12 cellular contexts compared by ENCODE assay signal in genomic region chr1:100955322-100955721, GRCh38. TPM values are rescaled to one million over a fixed set of nuclear protein-coding genes. Genes with fewer than 3 reads are reported as not detected.
A peak's percentile ranks its signal among the peaks of the same experiment; 100 is the strongest.
DNase-seq lines count a peak whose midpoint lies in the region; ATAC-seq, FAIRE-seq and TF ChIP-seq lines count a peak whose summit lies in the region.
"Had no signal": no experiment of that assay in that cellular context is flagged by ENCODE, and none has a peak within 500 bp of the region (broad histone marks: within the 10 kb centered on the region; RNA-seq: fewer than 3 reads in every experiment).

No MANE protein-coding gene starts in this region.

- FAIRE-seq in endothelial cell of umbilical vein (lab: Jason Lieb, UNC) (peak; percentile 56), pancreas (lab: Jason Lieb, UNC) (peak; percentile 23)

- no peaks in the 10 kb centered on the region for H3K9me1 ChIP-seq in endothelial cell of umbilical vein (replicated peaks; ENCODE audit: control insufficient read depth, extremely low read depth, insufficient read depth, low read length)

- no peaks in the 10 kb centered on the region for H4K20me1 ChIP-seq in endothelial cell of umbilical vein (replicated peaks; ENCODE audit: control insufficient read depth, extremely low read depth, insufficient read depth, low read length)

- H3K9ac ChIP-seq in endothelial cell of umbilical vein (replicated peaks; ENCODE audit: extremely low read depth, insufficient read depth, low read length) = peak overlapping the region; percentile 39

- H3K27ac ChIP-seq in endothelial cell of umbilical vein (ENCODE audit: insufficient read depth, low read depth, low read length) = peak overlapping the region; percentile 56
- no peak overlapping the region for H3K27ac ChIP-seq in pancreas
- H3K27ac ChIP-seq: right lobe of liver had no signal

- DNase-seq in NOMO-1 treated with DMSO at 0.1 percent for 48 hours (lab: John Stamatoyannopoulos, UW; ENCODE audit: unreplicated experiment) (peak; percentile 56), NOMO-1 treated with dmso at 0.1 percent for 144 hours (lab: John Stamatoyannopoulos, UW; ENCODE audit: unreplicated experiment) (no peak), NCI-H69 (lab: John Stamatoyannopoulos, UW) (peak; percentile 62), endothelial cell of umbilical vein (ENCODE audit: low read depth, low spot score) (peak; percentile 84), pancreas (no peak), DMS79 treated with DMSO at 0.1 percent for 48 hours (lab: John Stamatoyannopoulos, UW) (no peak), cortex of kidney (lab: John Stamatoyannopoulos, UW) (no peak)
- DNase-seq in activated CD4-positive, alpha-beta T cell treated with anti-CD3 and anti-CD28 coated beads for 1 hour = no peak
- DNase-seq: 8988T; activated naive CD8-positive, alpha-beta T cell treated with anti-CD3 and anti-CD28 coated beads, Interleukin-2, amount 10 ng/mL, durations not matched to agents 7 days and 5 days; NCI-H2029 treated with DMSO at 0.1 percent for 48 hours; right lobe of liver had no signal

- TF ChIP-seq POLR2A in endothelial cell of umbilical vein (IDR thresholded peaks at IDR 0.05; ENCODE audit: low read depth, low read length) = no peak

- H3K27me3 ChIP-seq in endothelial cell of umbilical vein (ENCODE audit: control insufficient read depth in 2 of 2, insufficient read depth in 2 of 2, low read length in 2 of 2) (no peaks in the 10 kb centered on the region), pancreas (no peaks in the 10 kb centered on the region)
- H3K27me3 ChIP-seq: right lobe of liver had no signal

- no peak overlapping the region for H3K4me3 ChIP-seq in endothelial cell of umbilical vein (replicated peaks in 1 of 3; ENCODE audit: insufficient read depth in 1 of 3, low read depth in 1 of 3, low read length in 3 of 3)
- H3K4me3 ChIP-seq in pancreas = no peak overlapping the region
- H3K4me3 ChIP-seq: right lobe of liver had no signal

- no peak overlapping the region for H2AFZ ChIP-seq in endothelial cell of umbilical vein (ENCODE audit: low read depth, low read length)

- intact Hi-C loops in endothelial cell of umbilical vein (cut with micrococcal nuclease) (no loop called here), pancreas (cut with DNase I) (no loop called here)

- H3K4me1 ChIP-seq in endothelial cell of umbilical vein (ENCODE audit: control insufficient read depth, extremely low read depth, insufficient read depth, low read length) = peaks cover 39% of the 10 kb centered on the region
- H3K4me1 ChIP-seq in pancreas = peaks cover 0 to 6% (median 0%) of the 10 kb centered on the region in 3 donors
- H3K4me1 ChIP-seq: right lobe of liver had no signal

- H3K9me3 ChIP-seq in endothelial cell of umbilical vein (replicated peaks; ENCODE audit: control insufficient read depth, insufficient read depth, low read length) = no peaks in the 10 kb centered on the region
- no peaks in the 10 kb centered on the region for H3K9me3 ChIP-seq in pancreas
- H3K9me3 ChIP-seq: right lobe of liver had no signal

- H3K4me2 ChIP-seq in endothelial cell of umbilical vein (ENCODE audit: insufficient read depth, low read length) = peak overlapping the region; percentile 67

- dilution Hi-C loops in endothelial cell of umbilical vein (cut with MboI; ENCODE audit: extremely low pct_ligation_motif_present, low sequenced_read_pairs) = no loop called here

- peak in 1 of 4 donors; percentile 21 for ATAC-seq in pancreas
- ATAC-seq: right lobe of liver had no signal

- CTCF ChIA-PET in endothelial cell of umbilical vein (lab: Charles Lee) = interaction anchor here (0.6 to 1.5 kb wide), 8 partner anchors 23 to 354 kb away, joined by 3 to 6 read pairs (median 4); no protein-coding TSS in a partner anchor

- no TSS peak for BruUV-seq in endothelial cell of umbilical vein (replicated peaks; lab: Mats Ljungman, UMichigan)

- 62 to 76% methylated on average over 1 of the region's 1 CpG for WGBS in pancreas, 2 donors

- POLR2A ChIA-PET in endothelial cell of umbilical vein (lab: Charles Lee) = no interaction called here

- H3K36me3 ChIP-seq in endothelial cell of umbilical vein (ENCODE audit: control insufficient read depth in 2 of 2, extremely low read depth in 1 of 2, insufficient read depth in 2 of 2, low read length in 2 of 2) (peaks cover 0 to 4% of the 10 kb centered on the region in 2 experiments), pancreas (peaks cover 0 to 3% (median 0%) of the 10 kb centered on the region in 3 donors)

- TF ChIP-seq CTCF in endothelial cell of umbilical vein (IDR thresholded peaks at IDR 0.05; ENCODE audit: extremely low read depth in 1 of 2, insufficient read depth in 1 of 2, low read depth in 1 of 2, low read length in 2 of 2) (no peak), pancreas (IDR thresholded peaks at IDR 0.05) (no peak)

- peaks cover 4% of the 10 kb centered on the region for H3K79me2 ChIP-seq in endothelial cell of umbilical vein (ENCODE audit: control insufficient read depth, insufficient read depth, low read length)

TF ChIP-seq in endothelial cell of umbilical vein, 7 proteins besides CTCF, POLR2A, EP300 and RAD21:
- TF ChIP-seq JUN (IDR thresholded peaks at IDR 0.05; ENCODE audit: borderline replicate concordance, insufficient read depth, insufficient read length, low read depth) = peak; percentile 83
- peak; percentile 81 for TF ChIP-seq FOS (IDR thresholded peaks at IDR 0.05; ENCODE audit: borderline replicate concordance, insufficient read depth, low read length)
- TF ChIP-seq MYC (IDR thresholded peaks at IDR 0.05; ENCODE audit: low read depth, low read length) = no peak

RNA-seq across cellular contexts. Expression of gene SLC30A7, which starts 59.4 kb away (rescaled TPM):
- 38.6 and 39.0 TPM in 2 replicates for total RNA-seq in endothelial cell of umbilical vein
- 7.6 and 9.3 TPM in 2 replicates for polyA plus RNA-seq in endothelial cell of umbilical vein
- 6.3 and 7.2 TPM in 2 replicates for polyA plus RNA-seq in endothelial cell of umbilical vein (2011; cell fraction: cytosol; rRNA removed)
- 18.4 and 22.3 TPM in 2 replicates for polyA plus RNA-seq in endothelial cell of umbilical vein (2011; cell fraction: nucleus; rRNA removed)
- polyA plus RNA-seq in endothelial cell of umbilical vein (2012) = 11.0 and 15.6 TPM in 2 replicates
- polyA minus RNA-seq in endothelial cell of umbilical vein = 50.4 and 51.9 TPM in 2 replicates
- 12.3 TPM for polyA minus RNA-seq in endothelial cell of umbilical vein (2011; cell fraction: cytosol; rRNA and poly(A)+ RNA removed)
- polyA minus RNA-seq in endothelial cell of umbilical vein (2011; cell fraction: nucleus; rRNA and poly(A)+ RNA removed) = 25.1 and 40.1 TPM in 2 replicates
- 10 to 100 TPM; 10.4 to 21.4 (median 14.4) TPM for total RNA-seq in pancreas
- 1 to 10 TPM; 2.5 to 4.9 TPM for polyA plus RNA-seq in pancreas

Comparison
In these comparisons a context has a peak if more than half of its experiments do, and no peak if none do; other contexts are left out.
1. DNase-seq: peak in NOMO-1 treated with DMSO at 0.1 percent for 48 hours (single experiment), NCI-H69 (single experiment) and endothelial cell of umbilical vein (single experiment); none in NOMO-1 treated with dmso at 0.1 percent for 144 hours (single experiment), pancreas (0 of 6), DMS79 treated with DMSO at 0.1 percent for 48 hours (single experiment), activated CD4-positive, alpha-beta T cell treated with anti-CD3 and anti-CD28 coated beads for 1 hour (single experiment) and cortex of kidney (single experiment).